Comparison of ENCODE assay signal across 23 cellular contexts in the genomic region with DNA sequence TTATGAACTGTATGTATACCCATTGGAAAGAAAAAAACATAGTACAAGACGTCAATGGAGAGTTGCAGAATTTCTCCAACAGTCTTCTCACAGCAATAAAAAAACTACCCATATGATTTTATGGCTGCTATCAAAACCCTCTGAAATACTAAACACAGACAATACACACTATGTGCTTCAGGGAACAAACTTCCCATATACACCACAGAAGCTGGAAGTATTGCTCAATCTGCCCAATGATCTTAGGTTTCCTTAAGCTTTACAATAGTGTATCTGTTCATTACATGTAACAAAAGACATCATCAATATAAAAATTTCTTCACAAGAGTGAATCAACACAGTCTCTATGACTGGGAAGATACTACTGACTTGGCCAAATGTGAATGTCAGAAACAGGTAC.
DNase-seq lines count a peak whose midpoint lies in the region; ATAC-seq, FAIRE-seq and TF ChIP-seq lines count a peak whose summit lies in the region.
"Had no signal": no experiment of that assay in that cellular context is flagged by ENCODE, and none has a peak within 500 bp of the region (broad histone marks: within the 10 kb centered on the region; RNA-seq: fewer than 3 reads in every experiment).

No MANE protein-coding gene starts in this region.

- no peaks in the 10 kb centered on the region for H3K4me1 ChIP-seq in HepG2 (ENCODE audit: insufficient read depth, low read length)
- H3K4me1 ChIP-seq in right lobe of liver, result no peaks in the 10 kb centered on the region
- H3K4me1 ChIP-seq in transverse colon, result peaks cover 0 to 19% (median 6%) of the 10 kb centered on the region in 4 donors
- H3K4me1 ChIP-seq: A549; BE2C; BLaER1 treated with 17β-estradiol and CSF1 and Interleukin-3, amounts not matched to agents 10 nM and 100 nM had no signal

- no peaks in the 10 kb centered on the region for H3K79me2 ChIP-seq in HepG2 (ENCODE audit: insufficient read depth, low read length)

- no peak for FAIRE-seq in HepG2 (lab: Jason Lieb, UNC)
- FAIRE-seq: A549, D721Med, GM19239 had no signal

- H3K27me3 ChIP-seq in HepG2 (ENCODE audit: control insufficient read depth in 1 of 2, insufficient read depth in 2 of 2, low read length in 2 of 2) (no peaks in the 10 kb centered on the region), right lobe of liver (no peaks in the 10 kb centered on the region), transverse colon (no peaks in the 10 kb centered on the region)
- H3K27me3 ChIP-seq: BE2C; BLaER1 treated with 17β-estradiol and CSF1 and Interleukin-3, amounts not matched to agents 10 nM and 100 nM had no signal

- DNase-seq in HepG2 (ENCODE audit: low spot score), result no peak
- DNase-seq in right lobe of liver, result no peak
- peak; percentile 34 for DNase-seq in foreskin melanocyte
- DNase-seq in transverse colon, result no peak
- DNase-seq in activated naive CD4-positive, alpha-beta T cell (lab: John Stamatoyannopoulos, UW), result no peak
- DNase-seq: 8988T; ACHN; AML-193; BE2C; CD4-positive, alpha-beta T cell; CD8-positive, alpha-beta memory T cell; DMS 273 treated with DMSO at 0.1 percent for 48 hours; EL; GDM1; H9 had no signal

- POLR2A ChIA-PET in HepG2 (lab: Yijun Ruan, JAX), result no interaction called here

- CTCF ChIA-PET in HepG2 (lab: Yijun Ruan, JAX; ENCODE audit: low intra/inter-chr PET ratio, low total read pairs), result no interaction called here

- intact Hi-C loops in HepG2 (cut with micrococcal nuclease; ENCODE audit: unreplicated experiment), result no loop called here
- intact Hi-C loops in right lobe of liver (cut with DNase I), result no loop called here
- intact Hi-C loops in transverse colon (cut with DNase I; ENCODE audit: low total_unique reads), result no loop called here

- TF ChIP-seq POLR2A in HepG2 (IDR thresholded peaks at IDR 0.05; ENCODE audit: insufficient read depth in 1 of 2, low read depth in 2 of 2, low read length in 2 of 2) (no peak), right lobe of liver (IDR thresholded peaks at IDR 0.05) (no peak), transverse colon (IDR thresholded peaks at IDR 0.05) (no peak)

- no peak overlapping the region for H2AFZ ChIP-seq in HepG2 (ENCODE audit: low read length)
- H2AFZ ChIP-seq: GM23338 had no signal

- H3K36me3 ChIP-seq in HepG2 (replicated peaks in 1 of 2; ENCODE audit: control insufficient read depth in 1 of 2, insufficient read depth in 2 of 2, low read length in 2 of 2) (no peaks in the 10 kb centered on the region), right lobe of liver (no peaks in the 10 kb centered on the region), transverse colon (no peaks in the 10 kb centered on the region)
- H3K36me3 ChIP-seq: BE2C had no signal

- H4K20me1 ChIP-seq in HepG2 (ENCODE audit: insufficient read depth, low read length), result no peaks in the 10 kb centered on the region
- H4K20me1 ChIP-seq: BLaER1 treated with 17β-estradiol and CSF1 and Interleukin-3, amounts not matched to agents 10 nM and 100 nM had no signal

- H3K4me3 ChIP-seq in HepG2 (replicated peaks in 1 of 3; ENCODE audit: insufficient read depth in 1 of 3, low read depth in 2 of 3, low read length in 3 of 3) (no peak overlapping the region), right lobe of liver (no peak overlapping the region), transverse colon (no peak overlapping the region)
- H3K4me3 ChIP-seq: A549; BLaER1 treated with 17β-estradiol and CSF1 and Interleukin-3, amounts not matched to agents 10 nM and 100 nM; GM12878; GM23338 had no signal

- ATAC-seq in HepG2 (no peak), right lobe of liver (no peak), GM19395 (IDR thresholded peaks at IDR 0.05; ENCODE audit: unreplicated experiment) (no peak)
- ATAC-seq: A549, GM12878, GM23338, HCT116 had no signal

- no TSS peak for BruUV-seq in HepG2 (replicated peaks; lab: Mats Ljungman, UMichigan)

- H3K4me2 ChIP-seq in HepG2 (ENCODE audit: low read depth, low read length), result no peak overlapping the region
- H3K4me2 ChIP-seq: A549; BLaER1 treated with 17β-estradiol and CSF1 and Interleukin-3, amounts not matched to agents 10 nM and 100 nM; GM23338 had no signal

- H3K27ac ChIP-seq in HepG2 (ENCODE audit: extremely low read length, insufficient read depth, low read length), result no peak overlapping the region
- no peak overlapping the region for H3K27ac ChIP-seq in right lobe of liver
- H3K27ac ChIP-seq in transverse colon, result peak overlapping the region in 3 of 4 donors; percentile 20 to 61 (median 58)
- H3K27ac ChIP-seq: A549; BLaER1 treated with 17β-estradiol and CSF1 and Interleukin-3, amounts not matched to agents 10 nM and 100 nM had no signal

- TF ChIP-seq CTCF in HepG2 (CRISPR knock-in tag; IDR thresholded peaks at IDR 0.05), result no peak
- TF ChIP-seq CTCF in right lobe of liver (IDR thresholded peaks at IDR 0.05), result no peak
- TF ChIP-seq CTCF in transverse colon (IDR thresholded peaks at IDR 0.05), result no peak

- in situ Hi-C loops in HepG2 (cut with HindIII; ENCODE audit: extremely low pct_ligation_motif_present, low pct_unique_long_range_greater_than_20kb), result no loop called here
- in situ Hi-C loops in transverse colon (cut with MboI; ENCODE audit: low pct_ligation_motif_present in 1 of 4, low pct_unique_long_range_greater_than_20kb in 1 of 4, low sequenced_read_pairs in 3 of 4), result no loop called here

- no peak for TF ChIP-seq RAD21 in HepG2 (CRISPR knock-in tag; IDR thresholded peaks at IDR 0.05)

- TF ChIP-seq EP300 in HepG2 (IDR thresholded peaks at IDR 0.05; ENCODE audit: low read depth in 2 of 2, low read length in 2 of 2) (no peak), HepG2 (CRISPR knock-in tag; IDR thresholded peaks at IDR 0.05; ENCODE audit: borderline replicate concordance) (no peak), transverse colon (IDR thresholded peaks at IDR 0.05; ENCODE audit: low read depth) (no peak)

- WGBS in HepG2 (ENCODE audit: low lambda C conversion rate), result 13% methylated on average over 1 of the region's 1 CpG
- WGBS in right lobe of liver (ENCODE audit: insufficient coverage, low coverage, low lambda C conversion rate, missing lambda C conversion rate), result 67% methylated on average over 1 of the region's 1 CpG
- WGBS in transverse colon (ENCODE audit: low coverage in 1 of 2), 2 donors, result 54 to 58% methylated on average over 1 of the region's 1 CpG

- 0 out of 2 replicates have a peak, but pooled peaks cover 9% of the 10 kb centered on the region for H3K9me3 ChIP-seq in HepG2 (ENCODE audit: low read length)
- H3K9me3 ChIP-seq in right lobe of liver, result no peaks in the 10 kb centered on the region
- H3K9me3 ChIP-seq in transverse colon, result no peaks in the 10 kb centered on the region
- H3K9me3 ChIP-seq: A549, BE2C had no signal

- no peak overlapping the region for H3K9ac ChIP-seq in HepG2 (ENCODE audit: insufficient read depth, low read depth, low read length)
- H3K9ac ChIP-seq: BLaER1 treated with 17β-estradiol and CSF1 and Interleukin-3, amounts not matched to agents 10 nM and 100 nM had no signal

TF ChIP-seq in HepG2, 621 proteins besides CTCF, POLR2A, EP300 and RAD21:
- TF ChIP-seq CEBPB (IDR thresholded peaks at IDR 0.05; ENCODE audit: borderline replicate concordance, low read depth, low read length), result peak; percentile 62; the same call in 1 of the 2 replicates
- TF ChIP-seq, protein P1, sequence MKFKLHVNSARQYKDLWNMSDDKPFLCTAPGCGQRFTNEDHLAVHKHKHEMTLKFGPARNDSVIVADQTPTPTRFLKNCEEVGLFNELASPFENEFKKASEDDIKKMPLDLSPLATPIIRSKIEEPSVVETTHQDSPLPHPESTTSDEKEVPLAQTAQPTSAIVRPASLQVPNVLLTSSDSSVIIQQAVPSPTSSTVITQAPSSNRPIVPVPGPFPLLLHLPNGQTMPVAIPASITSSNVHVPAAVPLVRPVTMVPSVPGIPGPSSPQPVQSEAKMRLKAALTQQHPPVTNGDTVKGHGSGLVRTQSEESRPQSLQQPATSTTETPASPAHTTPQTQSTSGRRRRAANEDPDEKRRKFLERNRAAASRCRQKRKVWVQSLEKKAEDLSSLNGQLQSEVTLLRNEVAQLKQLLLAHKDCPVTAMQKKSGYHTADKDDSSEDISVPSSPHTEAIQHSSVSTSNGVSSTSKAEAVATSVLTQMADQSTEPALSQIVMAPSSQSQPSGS (CRISPR knock-in tag; IDR thresholded peaks at IDR 0.05), result no peak
- TF ChIP-seq, protein P2, sequence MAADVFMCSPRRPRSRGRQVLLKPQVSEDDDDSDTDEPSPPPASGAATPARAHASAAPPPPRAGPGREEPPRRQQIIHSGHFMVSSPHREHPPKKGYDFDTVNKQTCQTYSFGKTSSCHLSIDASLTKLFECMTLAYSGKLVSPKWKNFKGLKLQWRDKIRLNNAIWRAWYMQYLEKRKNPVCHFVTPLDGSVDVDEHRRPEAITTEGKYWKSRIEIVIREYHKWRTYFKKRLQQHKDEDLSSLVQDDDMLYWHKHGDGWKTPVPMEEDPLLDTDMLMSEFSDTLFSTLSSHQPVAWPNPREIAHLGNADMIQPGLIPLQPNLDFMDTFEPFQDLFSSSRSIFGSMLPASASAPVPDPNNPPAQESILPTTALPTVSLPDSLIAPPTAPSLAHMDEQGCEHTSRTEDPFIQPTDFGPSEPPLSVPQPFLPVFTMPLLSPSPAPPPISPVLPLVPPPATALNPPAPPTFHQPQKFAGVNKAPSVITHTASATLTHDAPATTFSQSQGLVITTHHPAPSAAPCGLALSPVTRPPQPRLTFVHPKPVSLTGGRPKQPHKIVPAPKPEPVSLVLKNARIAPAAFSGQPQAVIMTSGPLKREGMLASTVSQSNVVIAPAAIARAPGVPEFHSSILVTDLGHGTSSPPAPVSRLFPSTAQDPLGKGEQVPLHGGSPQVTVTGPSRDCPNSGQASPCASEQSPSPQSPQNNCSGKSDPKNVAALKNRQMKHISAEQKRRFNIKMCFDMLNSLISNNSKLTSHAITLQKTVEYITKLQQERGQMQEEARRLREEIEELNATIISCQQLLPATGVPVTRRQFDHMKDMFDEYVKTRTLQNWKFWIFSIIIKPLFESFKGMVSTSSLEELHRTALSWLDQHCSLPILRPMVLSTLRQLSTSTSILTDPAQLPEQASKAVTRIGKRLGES (CRISPR knock-in tag; IDR thresholded peaks at IDR 0.05; ENCODE audit: borderline replicate concordance), result no peak

Comparison
In these comparisons a context has a peak if more than half of its experiments do, and no peak if none do; other contexts are left out.
1. H3K27ac ChIP-seq: peak in transverse colon (3 of 4); none in HepG2 (single experiment) and right lobe of liver (0 of 3).